Comparison of ENCODE assay signal across 35 cellular contexts in genomic region chr16:28562199-28562598, GRCh38. TPM values are rescaled to one million over a fixed set of nuclear protein-coding genes. Genes with fewer than 3 reads are reported as not detected.
"Had no signal": no experiment of that assay in that cellular context is flagged by ENCODE, and none has a peak within 500 bp of the region (broad histone marks: within the 10 kb centered on the region; RNA-seq: fewer than 3 reads in every experiment).

No MANE protein-coding gene starts in this region.

- H3K27ac ChIP-seq: body of pancreas, heart left ventricle, sigmoid colon, thoracic aorta had no signal

- H3K9me3 ChIP-seq: adrenal gland, body of pancreas, thoracic aorta had no signal

- H3K4me3 ChIP-seq: adrenal gland, body of pancreas, heart left ventricle, sigmoid colon, thoracic aorta had no signal

- H3K27me3 ChIP-seq: adrenal gland, body of pancreas, heart left ventricle, sigmoid colon had no signal

- ATAC-seq: activated CD8-positive, alpha-beta memory T cell treated with anti-CD3 and anti-CD28 coated beads, Interleukin-2, amount 10 ng/mL, durations not matched to agents 7 days and 5 days; activated CD8-positive, alpha-beta T cell treated with anti-CD3 and anti-CD28 coated beads, Interleukin-2, amount 10 ng/mL, durations not matched to agents 7 days and 5 days; body of pancreas; esophagus mucosa; stimulated activated effector memory CD8-positive, alpha-beta T cell treated with anti-CD3 and anti-CD28 coated beads, Interleukin-12 subunit alpha, Interleukin-12 subunit beta, amount 100 ng/mL, for 72 hours had no signal

- H3K27ac Mint-ChIP-seq: activated B cell treated with CpG ODN at 0.5 μM for 24 hours; activated CD8-positive, alpha-beta memory T cell treated with anti-CD3 and anti-CD28 coated beads, Interleukin-2, amount 10 ng/mL, durations not matched to agents 7 days and 5 days; activated CD8-positive, alpha-beta T cell treated with anti-CD3 and anti-CD28 coated beads, Interleukin-2, amount 10 ng/mL, durations not matched to agents 7 days and 5 days; activated naive CD4-positive, alpha-beta T cell treated with anti-CD3 and anti-CD28 coated beads for 36 hours; activated naive CD8-positive, alpha-beta T cell treated with anti-CD3 and anti-CD28 coated beads for 36 hours; activated T-helper 1 cell treated with anti-CD3 and anti-CD28 coated beads, Interleukin-12 subunit alpha, Interleukin-12 subunit beta, Interleukin-2, Interleukin-4 antibody, amounts not matched to agents 30 ng/mL and 10 ng/mL and 1 ng/mL, durations not matched to agents 14 hours and 24 hours and 36 hours; nephron; stimulated activated naive CD8-positive, alpha-beta T cell treated with anti-CD3 and anti-CD28 coated beads, Interleukin-15, Interleukin-2, amounts not matched to agents 100 ng/mL and 50 ng/mL, for 24 hours had no signal

- H3K4me3 Mint-ChIP-seq: activated B cell treated with CpG ODN at 0.5 μM for 24 hours; activated CD8-positive, alpha-beta memory T cell treated with anti-CD3 and anti-CD28 coated beads, Interleukin-2, amount 10 ng/mL, durations not matched to agents 7 days and 5 days; activated CD8-positive, alpha-beta T cell treated with anti-CD3 and anti-CD28 coated beads, Interleukin-2, amount 10 ng/mL, durations not matched to agents 7 days and 5 days; activated naive CD4-positive, alpha-beta T cell treated with anti-CD3 and anti-CD28 coated beads for 36 hours; activated naive CD8-positive, alpha-beta T cell treated with anti-CD3 and anti-CD28 coated beads for 36 hours; activated T-helper 1 cell treated with anti-CD3 and anti-CD28 coated beads, Interleukin-12 subunit alpha, Interleukin-12 subunit beta, Interleukin-2, Interleukin-4 antibody, amounts not matched to agents 30 ng/mL and 10 ng/mL and 1 ng/mL, durations not matched to agents 14 hours and 24 hours and 36 hours; endodermal cell; nephron; stimulated activated effector memory CD8-positive, alpha-beta T cell treated with anti-CD3 and anti-CD28 coated beads, Interleukin-12 subunit alpha, Interleukin-12 subunit beta, amount 100 ng/mL, for 72 hours; stimulated activated naive CD8-positive, alpha-beta T cell treated with anti-CD3 and anti-CD28 coated beads, Interleukin-15, Interleukin-2, amounts not matched to agents 100 ng/mL and 50 ng/mL, for 24 hours; type B pancreatic cell had no signal

- FAIRE-seq: small intestine had no signal

- DNase-seq: activated B cell treated with CpG ODN at 0.5 μM for 24 hours; activated CD4-positive, alpha-beta T cell treated with anti-CD3 and anti-CD28 coated beads, Interleukin-2, amount 50 U/mL, for 1 hour; activated CD8-positive, alpha-beta memory T cell treated with anti-CD3 and anti-CD28 coated beads, Interleukin-2, amount 10 ng/mL, durations not matched to agents 7 days and 5 days; activated CD8-positive, alpha-beta T cell treated with anti-CD3 and anti-CD28 coated beads, Interleukin-2, amount 10 ng/mL, durations not matched to agents 7 days and 5 days; activated effector memory CD4-positive, alpha-beta T cell treated with anti-CD3 and anti-CD28 coated beads, Interleukin-2, amount 50 U/mL, for 16 hours; activated naive CD4-positive, alpha-beta T cell treated with anti-CD3 and anti-CD28 coated beads for 36 hours; activated naive CD8-positive, alpha-beta T cell treated with anti-CD3 and anti-CD28 coated beads for 36 hours; aorta; body of pancreas; caudate nucleus; cortex of kidney; endodermal cell; foreskin fibroblast; heart left ventricle; sigmoid colon; small intestine; stimulated activated CD4-positive, alpha-beta T cell treated with anti-CD3 and anti-CD28 coated beads, Interleukin-4, amount 100 ng/mL, for 24 hours had no signal

- H3K36me3 ChIP-seq: adrenal gland, thoracic aorta had no signal

- H3K27me3 Mint-ChIP-seq: activated B cell treated with CpG ODN at 0.5 μM for 24 hours; activated CD8-positive, alpha-beta memory T cell treated with anti-CD3 and anti-CD28 coated beads, Interleukin-2, amount 10 ng/mL, durations not matched to agents 7 days and 5 days; activated naive CD8-positive, alpha-beta T cell treated with anti-CD3 and anti-CD28 coated beads for 36 hours; progenitor cell of endocrine pancreas; stimulated activated naive CD8-positive, alpha-beta T cell treated with anti-CD3 and anti-CD28 coated beads, Interleukin-15, Interleukin-2, amounts not matched to agents 100 ng/mL and 50 ng/mL, for 24 hours; type B pancreatic cell had no signal

RNA-seq across cellular contexts. Expression of gene NUPR1, which starts 23.4 kb away (rescaled TPM):
- total RNA-seq: activated B cell treated with CpG ODN at 0.5 μM for 24 hours; activated CD8-positive, alpha-beta memory T cell treated with anti-CD3 and anti-CD28 coated beads, Interleukin-2, amount 10 ng/mL, durations not matched to agents 7 days and 5 days; activated CD8-positive, alpha-beta T cell treated with anti-CD3 and anti-CD28 coated beads, Interleukin-2, amount 10 ng/mL, durations not matched to agents 7 days and 5 days; activated naive CD4-positive, alpha-beta T cell treated with anti-CD3 and anti-CD28 coated beads for 36 hours; activated naive CD8-positive, alpha-beta T cell treated with anti-CD3 and anti-CD28 coated beads for 36 hours; activated T-helper 1 cell treated with anti-CD3 and anti-CD28 coated beads, Interleukin-12 subunit alpha, Interleukin-12 subunit beta, Interleukin-2, Interleukin-4 antibody, amounts not matched to agents 30 ng/mL and 10 ng/mL and 1 ng/mL, durations not matched to agents 14 hours and 24 hours and 36 hours; endodermal cell; progenitor cell of endocrine pancreas; T-helper 2 cell treated with Interferon-gamma antibody and Interleukin-4, amounts not matched to agents 100 ng/mL and 5 ng/mL, for 36 hours had no signal

RNA-seq across cellular contexts. Expression of gene SULT1A2, which starts 34.7 kb away (rescaled TPM):
- total RNA-seq: activated B cell treated with CpG ODN at 0.5 μM for 24 hours, chondrocyte, lung microvascular endothelial cell, osteoblast, thoracic aorta had no signal

RNA-seq across cellular contexts. Expression of gene IL27, which starts 55.6 kb away (rescaled TPM):
- total RNA-seq: activated B cell treated with CpG ODN at 0.5 μM for 24 hours; activated CD8-positive, alpha-beta memory T cell treated with anti-CD3 and anti-CD28 coated beads, Interleukin-2, amount 10 ng/mL, durations not matched to agents 7 days and 5 days; activated CD8-positive, alpha-beta T cell treated with anti-CD3 and anti-CD28 coated beads, Interleukin-2, amount 10 ng/mL, durations not matched to agents 7 days and 5 days; activated naive CD4-positive, alpha-beta T cell treated with anti-CD3 and anti-CD28 coated beads for 36 hours; activated naive CD8-positive, alpha-beta T cell treated with anti-CD3 and anti-CD28 coated beads for 36 hours; activated T-helper 1 cell treated with anti-CD3 and anti-CD28 coated beads, Interleukin-12 subunit alpha, Interleukin-12 subunit beta, Interleukin-2, Interleukin-4 antibody, amounts not matched to agents 30 ng/mL and 10 ng/mL and 1 ng/mL, durations not matched to agents 14 hours and 24 hours and 36 hours; body of pancreas; chondrocyte; endodermal cell; esophagus mucosa; kidney epithelial cell; lung microvascular endothelial cell; mesenteric fat pad; mucosa of gallbladder; osteoblast; progenitor cell of endocrine pancreas; renal cortical epithelial cell; sigmoid colon; subcutaneous adipose tissue; T-helper 2 cell treated with Interferon-gamma antibody and Interleukin-4, amounts not matched to agents 100 ng/mL and 5 ng/mL, for 36 hours had no signal
